20 cellular contexts compared by ENCODE assay signal in genomic region chr2:152033146-152033545, GRCh38.
"Had no signal": no experiment of that assay in that cellular context is flagged by ENCODE, and none has a peak within 500 bp of the region (broad histone marks: within the 10 kb centered on the region; RNA-seq: fewer than 3 reads in every experiment).

No MANE protein-coding gene starts in this region.

- H3K4me1 Mint-ChIP-seq: activated CD4-positive, alpha-beta T cell treated with anti-CD3 and anti-CD28 coated beads for 36 hours; activated naive CD4-positive, alpha-beta T cell treated with anti-CD3 and anti-CD28 coated beads, Interleukin-2, amount 50 U/mL, for 24 hours; T-cell had no signal

- H3K4me2 ChIP-seq: KMS-11 had no signal

- H3K36me3 ChIP-seq: breast epithelium had no signal

- H3K9me3 ChIP-seq: breast epithelium had no signal

- H3K27me3 ChIP-seq: breast epithelium had no signal

- H3K9ac ChIP-seq: KMS-11 had no signal

- H3K9me3 Mint-ChIP-seq: activated CD8-positive, alpha-beta T cell treated with anti-CD3 and anti-CD28 coated beads for 36 hours; activated naive CD4-positive, alpha-beta T cell treated with anti-CD3 and anti-CD28 coated beads, Interleukin-2, amount 50 U/mL, for 24 hours; IgD-negative memory B cell; T-cell had no signal

- DNase-seq: activated CD4-positive, alpha-beta T cell treated with anti-CD3 and anti-CD28 coated beads for 36 hours; activated CD8-positive, alpha-beta memory T cell treated with anti-CD3 and anti-CD28 coated beads, Interleukin-2, amount 50 U/mL, for 4 hours; activated CD8-positive, alpha-beta T cell treated with anti-CD3 and anti-CD28 coated beads for 36 hours; aorta; NCI-H1092; NCI-H1436; NCI-H1694 treated with DMSO at 0.1 percent for 48 hours; NCI-H2029 treated with DMSO at 0.1 percent for 48 hours; NCI-H226; NCI-H526; NCI-H774; T-cell; T-helper 2 cell had no signal

- H3K27ac Mint-ChIP-seq: activated CD4-positive, alpha-beta T cell treated with anti-CD3 and anti-CD28 coated beads for 36 hours; activated CD8-positive, alpha-beta T cell treated with anti-CD3 and anti-CD28 coated beads for 36 hours; activated naive CD4-positive, alpha-beta T cell treated with anti-CD3 and anti-CD28 coated beads, Interleukin-2, amount 50 U/mL, for 24 hours; IgD-negative memory B cell; T-cell had no signal

- H3K36me3 Mint-ChIP-seq: activated naive CD4-positive, alpha-beta T cell treated with anti-CD3 and anti-CD28 coated beads, Interleukin-2, amount 50 U/mL, for 24 hours; IgD-negative memory B cell; T-cell had no signal

- ATAC-seq: activated CD4-positive, alpha-beta T cell treated with anti-CD3 and anti-CD28 coated beads for 36 hours; activated CD8-positive, alpha-beta T cell treated with anti-CD3 and anti-CD28 coated beads for 36 hours; Right ventricle myocardium inferior; T-cell had no signal

- H3K27ac ChIP-seq: breast epithelium, KMS-11, SK-N-MC, VCaP had no signal

- H3K4me3 ChIP-seq: breast epithelium, SK-N-MC had no signal

- H3K4me3 Mint-ChIP-seq: activated CD4-positive, alpha-beta T cell treated with anti-CD3 and anti-CD28 coated beads for 36 hours; activated CD8-positive, alpha-beta T cell treated with anti-CD3 and anti-CD28 coated beads for 36 hours; activated naive CD4-positive, alpha-beta T cell treated with anti-CD3 and anti-CD28 coated beads, Interleukin-2, amount 50 U/mL, for 24 hours; IgD-negative memory B cell; T-cell had no signal
